8 cellular contexts compared by ENCODE assay signal in genomic region chr18:3665780-3666525, GRCh38.
DNase-seq lines count a peak whose midpoint lies in the region; ATAC-seq, FAIRE-seq and TF ChIP-seq lines count a peak whose summit lies in the region.

No MANE protein-coding gene starts in this region.

- no peak for TF ChIP-seq EP300 in stomach (IDR thresholded peaks at IDR 0.05)

- TF ChIP-seq CTCF in RWPE2 (IDR thresholded peaks at IDR 0.05; ENCODE audit: poor library complexity, severe bottlenecking) (peak; percentile 93), stomach (IDR thresholded peaks at IDR 0.05) (peak in 6 of 7 experiments; percentile 53 to 98 (median 96))

- peak overlapping the region; percentile 6 for H3K4me3 ChIP-seq in RWPE2 (ENCODE audit: severe bottlenecking)
- H3K4me3 ChIP-seq in neuron (ENCODE audit: low read length), result peak overlapping the region; percentile 31
- peak overlapping the region; percentile 7 to 22 (median 14) for H3K4me3 ChIP-seq in stomach

- peaks cover 10% of the 10 kb centered on the region for H3K4me1 ChIP-seq in RWPE2 (ENCODE audit: insufficient read depth, poor library complexity, severe bottlenecking)
- H3K4me1 ChIP-seq in neuron (ENCODE audit: insufficient read depth, low read length), result peaks cover 19% of the 10 kb centered on the region
- peaks cover 0 to 32% (median 11%) of the 10 kb centered on the region in 4 donors for H3K4me1 ChIP-seq in stomach

- peak overlapping the region; percentile 78 for H3K27ac ChIP-seq in RWPE2 (ENCODE audit: poor library complexity, severe bottlenecking)
- peak overlapping the region; percentile 71 to 95 (median 83) for H3K27ac ChIP-seq in stomach

- DNase-seq in 8988T (peak; percentile 37), LHCN-M2 (ENCODE audit: low read depth) (peak; percentile 86), RWPE2 (ENCODE audit: low spot score) (peak; percentile 66), frontal cortex (ENCODE audit: low spot score in 2 of 2) (peak; percentile 56 to 74), stomach (peak; percentile 86)
- DNase-seq in activated effector memory CD4-positive, alpha-beta T cell treated with anti-CD3 and anti-CD28 coated beads, Interleukin-2, amount 50 U/mL, for 16 hours, result peak; percentile 89

- H3K9me3 ChIP-seq in RWPE2 (ENCODE audit: severe bottlenecking) (no peaks in the 10 kb centered on the region), neuron (ENCODE audit: low read length) (no peaks in the 10 kb centered on the region), stomach (no peaks in the 10 kb centered on the region)

- H3K27me3 ChIP-seq in RWPE2 (ENCODE audit: insufficient read depth, poor library complexity, severe bottlenecking) (no peaks in the 10 kb centered on the region), neuron (ENCODE audit: insufficient read depth, low read length) (no peaks in the 10 kb centered on the region), stomach (no peaks in the 10 kb centered on the region)

- WGBS in stomach, 5 donors, result 6 to 17% (median 11%) methylated on average over 20 of the region's 20 CpGs

- peak; percentile 36 for FAIRE-seq in frontal cortex (lab: Jason Lieb, UNC)

- no peak for TF ChIP-seq POLR2A in stomach (IDR thresholded peaks at IDR 0.05)

- ATAC-seq in GM18498 (IDR thresholded peaks at IDR 0.05; ENCODE audit: unreplicated experiment) (peak; percentile 73), RWPE2 (ENCODE audit: low read depth) (peak; percentile 90)

- H3K36me3 ChIP-seq in RWPE2 (ENCODE audit: low read depth) (no peaks in the 10 kb centered on the region), neuron (ENCODE audit: insufficient read depth, low read length) (no peaks in the 10 kb centered on the region), stomach (no peaks in the 10 kb centered on the region)

- intact Hi-C loops in stomach (cut with DNase I; ENCODE audit: low total_unique reads), result loop anchor here (5.0 to 10.0 kb wide), 2 partner anchors 51 to 384 kb away; no protein-coding TSS in a partner anchor

- peak overlapping the region; percentile 37 for H2AFZ ChIP-seq in neuron (ENCODE audit: low read depth, low read length)

Comparison
In these comparisons a context has a peak if more than half of its experiments do, and no peak if none do; other contexts are left out.
1. Peak in every context shown above with its lines: DNase-seq, ATAC-seq, H3K4me3 ChIP-seq and H3K27ac ChIP-seq.
2. DNase-seq: peak in every context shown above with its lines; median percentile 89 in activated effector memory CD4-positive, alpha-beta T cell treated with anti-CD3 and anti-CD28 coated beads, Interleukin-2, amount 50 U/mL, for 16 hours; 86 in LHCN-M2; 86 in stomach; 66 in RWPE2; 65 in frontal cortex; 37 in 8988T.